1 cellular context compared by ENCODE assay signal in genomic region chr6:156718647-156719394, GRCh38.
A peak's percentile ranks its signal among the peaks of the same experiment; 100 is the strongest.
TF ChIP-seq lines count a peak whose summit lies in the region.

No MANE protein-coding gene starts in this region.

TF ChIP-seq in K562, 482 proteins besides CTCF, POLR2A, EP300 and RAD21 (continued from another document and continues in another):
- TF ChIP-seq, protein P1, sequence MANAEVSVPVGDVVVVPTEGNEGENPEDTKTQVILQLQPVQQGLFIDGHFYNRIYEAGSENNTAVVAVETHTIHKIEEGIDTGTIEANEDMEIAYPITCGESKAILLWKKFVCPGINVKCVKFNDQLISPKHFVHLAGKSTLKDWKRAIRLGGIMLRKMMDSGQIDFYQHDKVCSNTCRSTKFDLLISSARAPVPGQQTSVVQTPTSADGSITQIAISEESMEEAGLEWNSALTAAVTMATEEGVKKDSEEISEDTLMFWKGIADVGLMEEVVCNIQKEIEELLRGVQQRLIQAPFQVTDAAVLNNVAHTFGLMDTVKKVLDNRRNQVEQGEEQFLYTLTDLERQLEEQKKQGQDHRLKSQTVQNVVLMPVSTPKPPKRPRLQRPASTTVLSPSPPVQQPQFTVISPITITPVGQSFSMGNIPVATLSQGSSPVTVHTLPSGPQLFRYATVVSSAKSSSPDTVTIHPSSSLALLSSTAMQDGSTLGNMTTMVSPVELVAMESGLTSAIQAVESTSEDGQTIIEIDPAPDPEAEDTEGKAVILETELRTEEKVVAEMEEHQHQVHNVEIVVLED (CRISPR knock-in tag; IDR thresholded peaks at IDR 0.05), result no peak
- TF ChIP-seq, protein P2, sequence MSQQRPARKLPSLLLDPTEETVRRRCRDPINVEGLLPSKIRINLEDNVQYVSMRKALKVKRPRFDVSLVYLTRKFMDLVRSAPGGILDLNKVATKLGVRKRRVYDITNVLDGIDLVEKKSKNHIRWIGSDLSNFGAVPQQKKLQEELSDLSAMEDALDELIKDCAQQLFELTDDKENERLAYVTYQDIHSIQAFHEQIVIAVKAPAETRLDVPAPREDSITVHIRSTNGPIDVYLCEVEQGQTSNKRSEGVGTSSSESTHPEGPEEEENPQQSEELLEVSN (IDR thresholded peaks at IDR 0.05; ENCODE audit: borderline replicate concordance in 1 of 2, extremely low read depth in 1 of 2, insufficient read depth in 1 of 2, insufficient read length in 1 of 2, low read depth in 1 of 2, low read length in 1 of 2, poor library complexity in 1 of 2, severe bottlenecking in 1 of 2), result peak; percentile 79 to 92
- peak; percentile 77 for TF ChIP-seq NFYB (IDR thresholded peaks at IDR 0.05; ENCODE audit: extremely low read depth, insufficient read length)
- TF ChIP-seq, protein P3, sequence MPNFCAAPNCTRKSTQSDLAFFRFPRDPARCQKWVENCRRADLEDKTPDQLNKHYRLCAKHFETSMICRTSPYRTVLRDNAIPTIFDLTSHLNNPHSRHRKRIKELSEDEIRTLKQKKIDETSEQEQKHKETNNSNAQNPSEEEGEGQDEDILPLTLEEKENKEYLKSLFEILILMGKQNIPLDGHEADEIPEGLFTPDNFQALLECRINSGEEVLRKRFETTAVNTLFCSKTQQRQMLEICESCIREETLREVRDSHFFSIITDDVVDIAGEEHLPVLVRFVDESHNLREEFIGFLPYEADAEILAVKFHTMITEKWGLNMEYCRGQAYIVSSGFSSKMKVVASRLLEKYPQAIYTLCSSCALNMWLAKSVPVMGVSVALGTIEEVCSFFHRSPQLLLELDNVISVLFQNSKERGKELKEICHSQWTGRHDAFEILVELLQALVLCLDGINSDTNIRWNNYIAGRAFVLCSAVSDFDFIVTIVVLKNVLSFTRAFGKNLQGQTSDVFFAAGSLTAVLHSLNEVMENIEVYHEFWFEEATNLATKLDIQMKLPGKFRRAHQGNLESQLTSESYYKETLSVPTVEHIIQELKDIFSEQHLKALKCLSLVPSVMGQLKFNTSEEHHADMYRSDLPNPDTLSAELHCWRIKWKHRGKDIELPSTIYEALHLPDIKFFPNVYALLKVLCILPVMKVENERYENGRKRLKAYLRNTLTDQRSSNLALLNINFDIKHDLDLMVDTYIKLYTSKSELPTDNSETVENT (CRISPR knock-in tag; IDR thresholded peaks at IDR 0.05), result 0 out of 2 replicates have a peak, but pooled peaks have one; percentile 42
- TF ChIP-seq ZNF175 (CRISPR knock-in tag; IDR thresholded peaks at IDR 0.05; ENCODE audit: low read depth), result peak; percentile 30; the same call in 1 of the 2 replicates
- peak; percentile 49; the same call in 1 of the 2 replicates for TF ChIP-seq MEF2D (tag; conservative IDR thresholded peaks at IDR 0.05; ENCODE audit: low read depth)
- TF ChIP-seq, protein P4, sequence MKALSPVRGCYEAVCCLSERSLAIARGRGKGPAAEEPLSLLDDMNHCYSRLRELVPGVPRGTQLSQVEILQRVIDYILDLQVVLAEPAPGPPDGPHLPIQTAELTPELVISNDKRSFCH (CRISPR knock-in tag; IDR thresholded peaks at IDR 0.05), result no peak
- TF ChIP-seq, protein P4 (tag; IDR thresholded peaks at IDR 0.05), result no peak
- no peak for TF ChIP-seq NR2C1 (IDR thresholded peaks at IDR 0.05)
- TF ChIP-seq NR2C1 (tag; IDR thresholded peaks at IDR 0.05), result peak; percentile 36; the same call in 1 of the 2 replicates
- TF ChIP-seq PHF21A (IDR thresholded peaks at IDR 0.05; ENCODE audit: borderline replicate concordance, low read depth), result no peak
- TF ChIP-seq ZNF668 (CRISPR knock-in tag; IDR thresholded peaks at IDR 0.05), result 0 out of 2 replicates have a peak, but pooled peaks have one; percentile 30
- TF ChIP-seq ATF3 (IDR thresholded peaks at IDR 0.05), result peak; percentile 83
- no peak for TF ChIP-seq ATF3 (CRISPR knock-in tag; conservative IDR thresholded peaks at IDR 0.05)
- TF ChIP-seq, protein P5, sequence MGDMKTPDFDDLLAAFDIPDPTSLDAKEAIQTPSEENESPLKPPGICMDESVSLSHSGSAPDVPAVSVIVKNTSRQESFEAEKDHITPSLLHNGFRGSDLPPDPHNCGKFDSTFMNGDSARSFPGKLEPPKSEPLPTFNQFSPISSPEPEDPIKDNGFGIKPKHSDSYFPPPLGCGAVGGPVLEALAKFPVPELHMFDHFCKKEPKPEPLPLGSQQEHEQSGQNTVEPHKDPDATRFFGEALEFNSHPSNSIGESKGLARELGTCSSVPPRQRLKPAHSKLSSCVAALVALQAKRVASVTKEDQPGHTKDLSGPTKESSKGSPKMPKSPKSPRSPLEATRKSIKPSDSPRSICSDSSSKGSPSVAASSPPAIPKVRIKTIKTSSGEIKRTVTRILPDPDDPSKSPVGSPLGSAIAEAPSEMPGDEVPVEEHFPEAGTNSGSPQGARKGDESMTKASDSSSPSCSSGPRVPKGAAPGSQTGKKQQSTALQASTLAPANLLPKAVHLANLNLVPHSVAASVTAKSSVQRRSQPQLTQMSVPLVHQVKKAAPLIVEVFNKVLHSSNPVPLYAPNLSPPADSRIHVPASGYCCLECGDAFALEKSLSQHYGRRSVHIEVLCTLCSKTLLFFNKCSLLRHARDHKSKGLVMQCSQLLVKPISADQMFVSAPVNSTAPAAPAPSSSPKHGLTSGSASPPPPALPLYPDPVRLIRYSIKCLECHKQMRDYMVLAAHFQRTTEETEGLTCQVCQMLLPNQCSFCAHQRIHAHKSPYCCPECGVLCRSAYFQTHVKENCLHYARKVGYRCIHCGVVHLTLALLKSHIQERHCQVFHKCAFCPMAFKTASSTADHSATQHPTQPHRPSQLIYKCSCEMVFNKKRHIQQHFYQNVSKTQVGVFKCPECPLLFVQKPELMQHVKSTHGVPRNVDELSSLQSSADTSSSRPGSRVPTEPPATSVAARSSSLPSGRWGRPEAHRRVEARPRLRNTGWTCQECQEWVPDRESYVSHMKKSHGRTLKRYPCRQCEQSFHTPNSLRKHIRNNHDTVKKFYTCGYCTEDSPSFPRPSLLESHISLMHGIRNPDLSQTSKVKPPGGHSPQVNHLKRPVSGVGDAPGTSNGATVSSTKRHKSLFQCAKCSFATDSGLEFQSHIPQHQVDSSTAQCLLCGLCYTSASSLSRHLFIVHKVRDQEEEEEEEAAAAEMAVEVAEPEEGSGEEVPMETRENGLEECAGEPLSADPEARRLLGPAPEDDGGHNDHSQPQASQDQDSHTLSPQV (IDR thresholded peaks at IDR 0.05), result peak; percentile 86
- TF ChIP-seq, protein P6, sequence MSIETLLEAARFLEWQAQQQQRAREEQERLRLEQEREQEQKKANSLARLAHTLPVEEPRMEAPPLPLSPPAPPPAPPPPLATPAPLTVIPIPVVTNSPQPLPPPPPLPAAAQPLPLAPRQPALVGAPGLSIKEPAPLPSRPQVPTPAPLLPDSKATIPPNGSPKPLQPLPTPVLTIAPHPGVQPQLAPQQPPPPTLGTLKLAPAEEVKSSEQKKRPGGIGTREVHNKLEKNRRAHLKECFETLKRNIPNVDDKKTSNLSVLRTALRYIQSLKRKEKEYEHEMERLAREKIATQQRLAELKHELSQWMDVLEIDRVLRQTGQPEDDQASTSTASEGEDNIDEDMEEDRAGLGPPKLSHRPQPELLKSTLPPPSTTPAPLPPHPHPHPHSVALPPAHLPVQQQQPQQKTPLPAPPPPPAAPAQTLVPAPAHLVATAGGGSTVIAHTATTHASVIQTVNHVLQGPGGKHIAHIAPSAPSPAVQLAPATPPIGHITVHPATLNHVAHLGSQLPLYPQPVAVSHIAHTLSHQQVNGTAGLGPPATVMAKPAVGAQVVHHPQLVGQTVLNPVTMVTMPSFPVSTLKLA (conservative IDR thresholded peaks at IDR 0.05), result peak in 1 of 2 experiments; percentile 33; a peak in 1 of 4 replicates
- peak; percentile 35 for TF ChIP-seq CXXC5 (CRISPR knock-in tag; IDR thresholded peaks at IDR 0.05)
- TF ChIP-seq ZBTB9 (CRISPR knock-in tag; IDR thresholded peaks at IDR 0.05), result 0 out of 2 replicates have a peak, but pooled peaks have one; percentile 17
- TF ChIP-seq RCOR1 (IDR thresholded peaks at IDR 0.05; ENCODE audit: borderline replicate concordance in 1 of 2, low read depth in 2 of 2, low read length in 2 of 2), result no peak
- TF ChIP-seq PHF8 (IDR thresholded peaks at IDR 0.05; ENCODE audit: borderline replicate concordance, low read length), result no peak
- TF ChIP-seq ZNF174 (CRISPR knock-in tag; IDR thresholded peaks at IDR 0.05), result no peak
- TF ChIP-seq SMAD4 (CRISPR knock-in tag; conservative IDR thresholded peaks at IDR 0.05), result peak; percentile 41
- TF ChIP-seq ZNF76 (CRISPR knock-in tag; IDR thresholded peaks at IDR 0.05; ENCODE audit: borderline replicate concordance), result no peak
- TF ChIP-seq ETS1 (conservative IDR thresholded peaks at IDR 0.05; ENCODE audit: control insufficient read depth, low read depth, low read length), result no peak
- TF ChIP-seq, protein P7, sequence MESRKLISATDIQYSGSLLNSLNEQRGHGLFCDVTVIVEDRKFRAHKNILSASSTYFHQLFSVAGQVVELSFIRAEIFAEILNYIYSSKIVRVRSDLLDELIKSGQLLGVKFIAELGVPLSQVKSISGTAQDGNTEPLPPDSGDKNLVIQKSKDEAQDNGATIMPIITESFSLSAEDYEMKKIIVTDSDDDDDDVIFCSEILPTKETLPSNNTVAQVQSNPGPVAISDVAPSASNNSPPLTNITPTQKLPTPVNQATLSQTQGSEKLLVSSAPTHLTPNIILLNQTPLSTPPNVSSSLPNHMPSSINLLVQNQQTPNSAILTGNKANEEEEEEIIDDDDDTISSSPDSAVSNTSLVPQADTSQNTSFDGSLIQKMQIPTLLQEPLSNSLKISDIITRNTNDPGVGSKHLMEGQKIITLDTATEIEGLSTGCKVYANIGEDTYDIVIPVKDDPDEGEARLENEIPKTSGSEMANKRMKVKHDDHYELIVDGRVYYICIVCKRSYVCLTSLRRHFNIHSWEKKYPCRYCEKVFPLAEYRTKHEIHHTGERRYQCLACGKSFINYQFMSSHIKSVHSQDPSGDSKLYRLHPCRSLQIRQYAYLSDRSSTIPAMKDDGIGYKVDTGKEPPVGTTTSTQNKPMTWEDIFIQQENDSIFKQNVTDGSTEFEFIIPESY (CRISPR knock-in tag; IDR thresholded peaks at IDR 0.05), result peak; percentile 83
- no peak for TF ChIP-seq ZNF408 (CRISPR knock-in tag; IDR thresholded peaks at IDR 0.05; ENCODE audit: low read depth)
- peak; percentile 91 for TF ChIP-seq ERF (CRISPR knock-in tag; IDR thresholded peaks at IDR 0.05)
- no peak for TF ChIP-seq FOXJ3 (CRISPR knock-in tag; IDR thresholded peaks at IDR 0.05)
- TF ChIP-seq NCOR1 (IDR thresholded peaks at IDR 0.05), result 0 out of 2 replicates have a peak, but pooled peaks have one; percentile 4
- TF ChIP-seq KLF6 (CRISPR knock-in tag; IDR thresholded peaks at IDR 0.05; ENCODE audit: borderline replicate concordance), result peak; percentile 37; the same call in 1 of the 2 replicates
- TF ChIP-seq, protein P8, sequence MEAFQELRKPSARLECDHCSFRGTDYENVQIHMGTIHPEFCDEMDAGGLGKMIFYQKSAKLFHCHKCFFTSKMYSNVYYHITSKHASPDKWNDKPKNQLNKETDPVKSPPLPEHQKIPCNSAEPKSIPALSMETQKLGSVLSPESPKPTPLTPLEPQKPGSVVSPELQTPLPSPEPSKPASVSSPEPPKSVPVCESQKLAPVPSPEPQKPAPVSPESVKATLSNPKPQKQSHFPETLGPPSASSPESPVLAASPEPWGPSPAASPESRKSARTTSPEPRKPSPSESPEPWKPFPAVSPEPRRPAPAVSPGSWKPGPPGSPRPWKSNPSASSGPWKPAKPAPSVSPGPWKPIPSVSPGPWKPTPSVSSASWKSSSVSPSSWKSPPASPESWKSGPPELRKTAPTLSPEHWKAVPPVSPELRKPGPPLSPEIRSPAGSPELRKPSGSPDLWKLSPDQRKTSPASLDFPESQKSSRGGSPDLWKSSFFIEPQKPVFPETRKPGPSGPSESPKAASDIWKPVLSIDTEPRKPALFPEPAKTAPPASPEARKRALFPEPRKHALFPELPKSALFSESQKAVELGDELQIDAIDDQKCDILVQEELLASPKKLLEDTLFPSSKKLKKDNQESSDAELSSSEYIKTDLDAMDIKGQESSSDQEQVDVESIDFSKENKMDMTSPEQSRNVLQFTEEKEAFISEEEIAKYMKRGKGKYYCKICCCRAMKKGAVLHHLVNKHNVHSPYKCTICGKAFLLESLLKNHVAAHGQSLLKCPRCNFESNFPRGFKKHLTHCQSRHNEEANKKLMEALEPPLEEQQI (IDR thresholded peaks at IDR 0.05), result peak; percentile 63; the same call in 1 of the 2 replicates
- 0 out of 2 replicates have a peak, but pooled peaks have one; percentile 33 for TF ChIP-seq XRCC5 (IDR thresholded peaks at IDR 0.05; ENCODE audit: low read depth, low read length)
- no peak for TF ChIP-seq MTA1 (IDR thresholded peaks at IDR 0.05; ENCODE audit: borderline replicate concordance)
- TF ChIP-seq ZNF384 (IDR thresholded peaks at IDR 0.05; ENCODE audit: low read depth, low read length), result peak; percentile 51; the same call in 1 of the 2 replicates
- no peak for TF ChIP-seq NCOA2 (IDR thresholded peaks at IDR 0.05; ENCODE audit: partially characterized antibody in 2 of 2)
- TF ChIP-seq, protein P9, sequence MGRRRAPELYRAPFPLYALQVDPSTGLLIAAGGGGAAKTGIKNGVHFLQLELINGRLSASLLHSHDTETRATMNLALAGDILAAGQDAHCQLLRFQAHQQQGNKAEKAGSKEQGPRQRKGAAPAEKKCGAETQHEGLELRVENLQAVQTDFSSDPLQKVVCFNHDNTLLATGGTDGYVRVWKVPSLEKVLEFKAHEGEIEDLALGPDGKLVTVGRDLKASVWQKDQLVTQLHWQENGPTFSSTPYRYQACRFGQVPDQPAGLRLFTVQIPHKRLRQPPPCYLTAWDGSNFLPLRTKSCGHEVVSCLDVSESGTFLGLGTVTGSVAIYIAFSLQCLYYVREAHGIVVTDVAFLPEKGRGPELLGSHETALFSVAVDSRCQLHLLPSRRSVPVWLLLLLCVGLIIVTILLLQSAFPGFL (CRISPR knock-in tag; IDR thresholded peaks at IDR 0.05), result no peak
